37 cellular contexts compared by ENCODE assay signal in genomic region chr17:7610641-7611040, GRCh38. TPM values are rescaled to one million over a fixed set of nuclear protein-coding genes. Genes with fewer than 3 reads are reported as not detected.
A peak's percentile ranks its signal among the peaks of the same experiment; 100 is the strongest.
DNase-seq lines count a peak whose midpoint lies in the region; ATAC-seq and TF ChIP-seq lines count a peak whose summit lies in the region.
"Had no signal": no experiment of that assay in that cellular context is flagged by ENCODE, and none has a peak within 500 bp of the region (broad histone marks: within the 10 kb centered on the region; RNA-seq: fewer than 3 reads in every experiment).

No MANE protein-coding gene starts in this region.

- CTCF ChIA-PET in CD4-positive, alpha-beta T cell (lab: Charles Lee), result interaction anchor here (2.3 kb wide), 1 partner anchor 77 kb away, joined by 9 read pairs; the partner anchor contains the start of gene TP53
- CTCF ChIA-PET in activated CD4-positive, alpha-beta T cell treated with anti-CD3 and anti-CD28 coated beads, Interleukin-2, amount 10 ng/mL, durations not matched to agents 7 days and 5 days (lab: Charles Lee), result interaction anchor here (1.3 to 1.9 kb wide), 2 partner anchors 10 to 50 kb away, joined by 3 to 6 read pairs; partner anchors contain the start of gene SENP3

- no peak overlapping the region for H3K9ac ChIP-seq in neural cell (ENCODE audit: low read length)
- H3K9ac ChIP-seq: KMS-11, SK-N-SH had no signal

- no peak for TF ChIP-seq CTCF in CD4-positive, alpha-beta T cell (IDR thresholded peaks at IDR 0.05)
- TF ChIP-seq CTCF in neural cell (IDR thresholded peaks at IDR 0.05; ENCODE audit: poor library complexity, severe bottlenecking), result no peak

- no peaks in the 10 kb centered on the region for H3K27me3 ChIP-seq in CD4-positive, alpha-beta T cell (ENCODE audit: control insufficient read depth, insufficient read depth, low read length)
- H3K27me3 ChIP-seq in neural cell (ENCODE audit: insufficient read depth, low read depth, low read length), result no peaks in the 10 kb centered on the region
- H3K27me3 ChIP-seq: adrenal gland, body of pancreas, heart right ventricle, pancreas had no signal

- peak overlapping the region; percentile 56 for H3K4me3 Mint-ChIP-seq in CD4-positive, alpha-beta T cell
- no peak overlapping the region for H3K4me3 Mint-ChIP-seq in activated CD4-positive, alpha-beta T cell treated with anti-CD3 and anti-CD28 coated beads, Interleukin-2, amount 10 ng/mL, durations not matched to agents 7 days and 5 days
- H3K4me3 Mint-ChIP-seq: activated CD8-positive, alpha-beta memory T cell treated with anti-CD3 and anti-CD28 coated beads, Interleukin-2, amount 10 ng/mL, durations not matched to agents 7 days and 5 days; endodermal cell; GM23338; stimulated activated memory B cell treated with anti-CD40 and anti-IgM and Interleukin-4, amounts not matched to agents 10 μg/mL and 1 μg/mL and 100 μg/mL, for 72 hours had no signal

- H3K79me2 ChIP-seq in neural cell (replicated peaks; ENCODE audit: insufficient read depth, low read length), result peaks cover 64% of the 10 kb centered on the region

- POLR2A ChIA-PET in CD4-positive, alpha-beta T cell (lab: Charles Lee), result interaction anchor here (0.6 to 2.2 kb wide), 4 partner anchors 27 to 126 kb away, joined by 3 to 7 read pairs (median 3); partner anchors contain the start of genes MPDU1 and POLR2A
- POLR2A ChIA-PET in activated CD4-positive, alpha-beta T cell treated with anti-CD3 and anti-CD28 coated beads, Interleukin-2, amount 10 ng/mL, durations not matched to agents 7 days and 5 days (lab: Charles Lee), result no interaction called here

- H2AFZ ChIP-seq in neural cell (ENCODE audit: low read depth, low read length), result no peak overlapping the region
- H2AFZ ChIP-seq: GM23338 had no signal

- intact Hi-C loops in CD4-positive, alpha-beta T cell (cut with DNase I, micrococcal nuclease), result loop anchor here in 1 of 2 experiments (2.0 kb wide), 1 partner anchor 20 kb away; the partner anchor contains the start of gene SOX15

- no peaks in the 10 kb centered on the region for H3K9me2 ChIP-seq in neural cell (ENCODE audit: insufficient read depth, low read length)
- H3K9me2 ChIP-seq: SK-N-SH had no signal

- TF ChIP-seq EP300 in neural cell (conservative IDR thresholded peaks at IDR 0.05; ENCODE audit: poor library complexity, severe bottlenecking), result no peak

- no peaks in the 10 kb centered on the region for H3F3A ChIP-seq in neural cell (ENCODE audit: insufficient read depth, low read length, poor library complexity, severe bottlenecking)

- peaks cover 59% of the 10 kb centered on the region for H3K4me1 Mint-ChIP-seq in CD4-positive, alpha-beta T cell (ENCODE audit: low read depth)
- peaks cover 35% of the 10 kb centered on the region for H3K4me1 Mint-ChIP-seq in activated CD4-positive, alpha-beta T cell treated with anti-CD3 and anti-CD28 coated beads, Interleukin-2, amount 10 ng/mL, durations not matched to agents 7 days and 5 days

- no peak overlapping the region for H3K4me2 ChIP-seq in neural cell (ENCODE audit: low read length)
- H3K4me2 ChIP-seq: GM23338, KMS-11 had no signal

- H3K36me3 Mint-ChIP-seq in CD4-positive, alpha-beta T cell (ENCODE audit: low read depth), result peaks cover 49% of the 10 kb centered on the region
- H3K36me3 Mint-ChIP-seq in activated CD4-positive, alpha-beta T cell treated with anti-CD3 and anti-CD28 coated beads, Interleukin-2, amount 10 ng/mL, durations not matched to agents 7 days and 5 days (ENCODE audit: low read depth), result peaks cover 15% of the 10 kb centered on the region

- H3K27ac Mint-ChIP-seq in CD4-positive, alpha-beta T cell, result no peak overlapping the region
- H3K27ac Mint-ChIP-seq in activated CD4-positive, alpha-beta T cell treated with anti-CD3 and anti-CD28 coated beads, Interleukin-2, amount 10 ng/mL, durations not matched to agents 7 days and 5 days, result no peak overlapping the region
- H3K27ac Mint-ChIP-seq: activated CD8-positive, alpha-beta memory T cell treated with anti-CD3 and anti-CD28 coated beads, Interleukin-2, amount 10 ng/mL, durations not matched to agents 7 days and 5 days; endodermal cell; GM23338 had no signal

- H3K27ac ChIP-seq in CD4-positive, alpha-beta T cell (ENCODE audit: low read depth, low read length), result no peak overlapping the region
- no peak overlapping the region for H3K27ac ChIP-seq in neural cell (ENCODE audit: low read length)
- H3K27ac ChIP-seq: body of pancreas, KMS-11, pancreas had no signal

- no peak for TF ChIP-seq RAD21 in neural cell (conservative IDR thresholded peaks at IDR 0.05)

- DNase-seq in NCI-H345 (lab: John Stamatoyannopoulos, UW) (peak; percentile 0), NCI-H345 treated with DMSO at 0.1 percent for 48 hours (lab: John Stamatoyannopoulos, UW; ENCODE audit: unreplicated experiment) (no peak), NCI-H1105 treated with DMSO at 0.1 percent for 48 hours (lab: John Stamatoyannopoulos, UW) (peak; percentile 29), activated T-cell treated with anti-CD3 and anti-CD28 coated beads for 4 hours (no peak)
- no peak for DNase-seq in CD4-positive, alpha-beta T cell
- no peak for DNase-seq in activated CD4-positive, alpha-beta T cell treated with anti-CD3 and anti-CD28 coated beads, Interleukin-2, amount 10 ng/mL, durations not matched to agents 7 days and 5 days
- DNase-seq: activated CD4-positive, alpha-beta T cell treated with anti-CD3 and anti-CD28 coated beads, Interleukin-2, amount 50 U/mL, for 4 hours; activated CD4-positive, CD25-positive, alpha-beta regulatory T cell; activated CD8-positive, alpha-beta memory T cell treated with anti-CD3 and anti-CD28 coated beads, Interleukin-2, amount 10 ng/mL, durations not matched to agents 7 days and 5 days; activated gamma-delta T cell treated with Interleukin-2 at 50 U/mL for 16 hours; activated T-cell treated with anti-CD3 and anti-CD28 coated beads, Interleukin-2, amount 50 U/mL, for 48 hours; adrenal gland; body of pancreas; dermis blood vessel endothelial cell; DMS79 treated with DMSO at 0.1 percent for 48 hours; endodermal cell; heart right ventricle; kidney; naive thymus-derived CD8-positive, alpha-beta T cell; NCI-H1417 treated with DMSO at 0.1 percent for 48 hours; NCI-H2029 treated with DMSO at 0.1 percent for 48 hours; NCI-H524; retina; SK-N-SH; T-helper 17 cell had no signal

- H3K9me3 Mint-ChIP-seq in CD4-positive, alpha-beta T cell, result no peaks in the 10 kb centered on the region
- H3K9me3 Mint-ChIP-seq in activated CD4-positive, alpha-beta T cell treated with anti-CD3 and anti-CD28 coated beads, Interleukin-2, amount 10 ng/mL, durations not matched to agents 7 days and 5 days, result no peaks in the 10 kb centered on the region
- H3K9me3 Mint-ChIP-seq: endodermal cell; GM23338; naive thymus-derived CD8-positive, alpha-beta T cell; stimulated activated memory B cell treated with anti-CD40 and anti-IgM and Interleukin-4, amounts not matched to agents 10 μg/mL and 1 μg/mL and 100 μg/mL, for 72 hours had no signal

- peak overlapping the region; percentile 22 for H3K4me3 ChIP-seq in neural cell (ENCODE audit: low read length)
- H3K4me3 ChIP-seq: body of pancreas, GM23338, heart right ventricle, lung, pancreas had no signal

- no peaks in the 10 kb centered on the region for H4K20me1 ChIP-seq in neural cell (ENCODE audit: insufficient read depth)

- H3K36me3 ChIP-seq in neural cell (ENCODE audit: insufficient read depth, low read length), result no peaks in the 10 kb centered on the region
- H3K36me3 ChIP-seq: pancreas had no signal

- no peaks in the 10 kb centered on the region for H3K9me3 ChIP-seq in CD4-positive, alpha-beta T cell (ENCODE audit: control insufficient read depth, low read length)
- no peaks in the 10 kb centered on the region for H3K9me3 ChIP-seq in neural cell (ENCODE audit: low read length)
- H3K9me3 ChIP-seq: adrenal gland, body of pancreas, heart right ventricle, pancreas, SK-N-SH had no signal

- no peak for ATAC-seq in CD4-positive, alpha-beta T cell (ENCODE audit: poor library complexity)
- no peak for ATAC-seq in HG03571 (IDR thresholded peaks at IDR 0.05; ENCODE audit: unreplicated experiment)
- ATAC-seq: activated CD8-positive, alpha-beta memory T cell treated with anti-CD3 and anti-CD28 coated beads, Interleukin-2, amount 10 ng/mL, durations not matched to agents 7 days and 5 days; body of pancreas; GM23338; heart right ventricle; naive thymus-derived CD8-positive, alpha-beta T cell; pancreas; Right ventricle myocardium inferior; stimulated activated memory B cell treated with anti-CD40 and anti-IgM and Interleukin-4, amounts not matched to agents 10 μg/mL and 1 μg/mL and 100 μg/mL, for 72 hours; T-helper 17 cell had no signal

- H3K27me3 Mint-ChIP-seq in CD4-positive, alpha-beta T cell, result no peaks in the 10 kb centered on the region
- H3K27me3 Mint-ChIP-seq in activated CD4-positive, alpha-beta T cell treated with anti-CD3 and anti-CD28 coated beads, Interleukin-2, amount 10 ng/mL, durations not matched to agents 7 days and 5 days, result no peaks in the 10 kb centered on the region
- H3K27me3 Mint-ChIP-seq: activated CD8-positive, alpha-beta memory T cell treated with anti-CD3 and anti-CD28 coated beads, Interleukin-2, amount 10 ng/mL, durations not matched to agents 7 days and 5 days; naive thymus-derived CD8-positive, alpha-beta T cell; stimulated activated memory B cell treated with anti-CD40 and anti-IgM and Interleukin-4, amounts not matched to agents 10 μg/mL and 1 μg/mL and 100 μg/mL, for 72 hours; T-helper 17 cell had no signal

RNA-seq across cellular contexts. Expression of gene FXR2, which starts 4.1 kb away (rescaled TPM):
- 10 to 100 TPM; 20.6 to 22.5 TPM for total RNA-seq in CD4-positive, alpha-beta T cell
- polyA plus RNA-seq in neural cell, result 118 and 130 TPM in 2 replicates
- 104 and 127 TPM in 2 replicates for polyA minus RNA-seq in neural cell
- total RNA-seq in activated CD4-positive, alpha-beta T cell treated with anti-CD3 and anti-CD28 coated beads, Interleukin-2, amount 10 ng/mL, durations not matched to agents 7 days and 5 days, result 10 to 100 TPM; 27.5 to 28.8 TPM

RNA-seq across cellular contexts. Expression of gene SAT2, which starts 17.0 kb away (rescaled TPM):
- 10 to 100 TPM; 55.7 to 60.3 TPM for total RNA-seq in CD4-positive, alpha-beta T cell
- polyA plus RNA-seq in neural cell, result 303 and 330 TPM in 2 replicates
- polyA minus RNA-seq in neural cell, result 44.3 and 48.7 TPM in 2 replicates
- total RNA-seq in activated CD4-positive, alpha-beta T cell treated with anti-CD3 and anti-CD28 coated beads, Interleukin-2, amount 10 ng/mL, durations not matched to agents 7 days and 5 days, result 10 to 100 TPM; 18.5 to 23.6 TPM

RNA-seq across cellular contexts. Expression of gene SHBG, which starts 19.3 kb away (rescaled TPM):
- not detected for total RNA-seq in CD4-positive, alpha-beta T cell
- polyA plus RNA-seq in neural cell, result 0.90 and 3.2 TPM in 2 replicates
- 0.81 TPM in 1 of 2 replicates, not detected in the other for polyA minus RNA-seq in neural cell
- not detected for total RNA-seq in activated CD4-positive, alpha-beta T cell treated with anti-CD3 and anti-CD28 coated beads, Interleukin-2, amount 10 ng/mL, durations not matched to agents 7 days and 5 days
- total RNA-seq: activated CD8-positive, alpha-beta memory T cell treated with anti-CD3 and anti-CD28 coated beads, Interleukin-2, amount 10 ng/mL, durations not matched to agents 7 days and 5 days; body of pancreas; mononuclear cell; naive thymus-derived CD8-positive, alpha-beta T cell; skeletal muscle tissue; temporal lobe; ureter had no signal
- polyA plus RNA-seq: naive thymus-derived CD8-positive, alpha-beta T cell had no signal

RNA-seq across cellular contexts. Expression of gene SOX15, which starts 20.7 kb away (rescaled TPM):
- total RNA-seq in CD4-positive, alpha-beta T cell, result under 1 TPM in 1 of 2 experiments, not detected in 1; 0.30 TPM
- polyA plus RNA-seq in neural cell, result 0.47 and 1.5 TPM in 2 replicates
- polyA minus RNA-seq in neural cell, result not detected in 2 replicates
- total RNA-seq in activated CD4-positive, alpha-beta T cell treated with anti-CD3 and anti-CD28 coated beads, Interleukin-2, amount 10 ng/mL, durations not matched to agents 7 days and 5 days, result under 1 TPM; 0.57 to 0.71 TPM
- total RNA-seq: body of pancreas, skeletal muscle tissue, T-helper 17 cell had no signal
- polyA plus RNA-seq: naive thymus-derived CD8-positive, alpha-beta T cell had no signal

RNA-seq across cellular contexts. Expression of gene MPDU1, which starts 27.0 kb away (rescaled TPM):
- total RNA-seq in CD4-positive, alpha-beta T cell, result 10 to 100 TPM; 12.0 to 12.9 TPM
- polyA plus RNA-seq in neural cell, result 110 and 118 TPM in 2 replicates
- 39.7 and 43.1 TPM in 2 replicates for polyA minus RNA-seq in neural cell
- total RNA-seq in activated CD4-positive, alpha-beta T cell treated with anti-CD3 and anti-CD28 coated beads, Interleukin-2, amount 10 ng/mL, durations not matched to agents 7 days and 5 days, result 10 to 100 TPM; 62.3 to 81.7 TPM

Comparison
In these comparisons a context has a peak if more than half of its experiments do, and no peak if none do; other contexts are left out.
1. DNase-seq: peak in NCI-H345 (single experiment) and NCI-H1105 treated with DMSO at 0.1 percent for 48 hours (single experiment); none in NCI-H345 treated with DMSO at 0.1 percent for 48 hours (single experiment), CD4-positive, alpha-beta T cell (0 of 10), activated T-cell treated with anti-CD3 and anti-CD28 coated beads for 4 hours (single experiment) and activated CD4-positive, alpha-beta T cell treated with anti-CD3 and anti-CD28 coated beads, Interleukin-2, amount 10 ng/mL, durations not matched to agents 7 days and 5 days (single experiment).